ENCODE assay signal across 7 cellular contexts in the genomic region with DNA sequence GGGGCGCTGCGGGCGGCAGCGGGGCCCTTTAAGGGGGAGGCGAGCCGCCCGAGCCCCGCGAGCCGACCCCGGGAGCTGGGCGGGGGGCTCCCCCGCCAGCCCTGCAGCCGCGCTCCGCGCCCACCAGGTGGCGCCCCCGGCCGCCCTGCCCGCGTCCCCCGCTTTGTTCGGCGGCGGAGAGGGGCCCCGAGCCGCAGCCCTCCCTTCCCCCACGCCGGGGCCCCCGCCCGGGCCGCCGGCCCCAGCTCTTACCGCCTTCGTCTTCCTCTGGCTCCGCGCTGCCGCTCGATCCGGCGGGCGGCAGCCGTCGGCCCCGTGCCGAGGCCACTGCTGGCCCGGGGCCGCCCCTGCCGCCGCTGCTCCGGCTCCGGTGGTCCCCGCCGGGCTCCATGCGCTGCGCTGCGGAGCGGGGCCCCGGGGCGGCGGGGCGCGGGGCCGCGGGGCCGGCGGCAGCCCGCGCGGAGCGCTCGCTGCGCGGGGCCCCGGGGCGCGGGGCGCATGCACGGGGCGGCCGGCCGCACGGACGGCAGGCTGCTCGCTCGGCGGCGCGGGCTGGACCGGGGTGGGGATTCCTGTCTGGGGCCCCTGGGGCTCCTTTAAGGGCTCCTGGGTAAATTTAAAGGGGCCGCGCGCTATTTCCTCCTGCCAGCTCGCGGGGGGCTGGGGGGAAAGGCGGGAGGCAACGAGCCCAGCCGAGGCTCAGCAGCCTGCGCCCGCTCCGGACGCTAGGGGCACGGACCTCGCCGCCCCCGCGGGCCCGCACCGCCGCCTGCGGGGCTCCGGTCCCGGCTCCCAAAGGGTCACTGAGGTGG. TPM values are rescaled to one million over a fixed set of nuclear protein-coding genes. Genes with fewer than 3 reads are reported as not detected.
A peak's percentile ranks its signal among the peaks of the same experiment; 100 is the strongest.
DNase-seq lines count a peak whose midpoint lies in the region; ATAC-seq and TF ChIP-seq lines count a peak whose summit lies in the region.

A gene (minus strand): TSS at position 544 of the 812 bp plus-strand sequence. CDS start 153 bp downstream, at position 391.

- peak within 1 kb of the TSS; percentile 93 for H3K4ac ChIP-seq in mesendoderm (ENCODE audit: low read depth, low read length)

- peak within 1 kb of the TSS; percentile 5 for H2BK15ac ChIP-seq in mesendoderm (replicated peaks; ENCODE audit: low read depth)

- H3K4me1 ChIP-seq in endocrine pancreas (ENCODE audit: control insufficient read depth, insufficient read depth, low read length) (no peaks in the 10 kb centered on the region), mesendoderm (ENCODE audit: control insufficient read depth, low read depth, low read length) (peaks cover 10% of the 10 kb centered on the region)

- H3K9me3 ChIP-seq in endocrine pancreas (ENCODE audit: control insufficient read depth, low read length): no peaks in the 10 kb centered on the region

- H3K79me2 ChIP-seq in mesendoderm (ENCODE audit: control insufficient read depth, insufficient read depth, low read length): peaks cover 22% of the 10 kb centered on the region

- H3K79me1 ChIP-seq in mesendoderm (ENCODE audit: low read length): peaks cover 2% of the 10 kb centered on the region

- peak; percentile 51 for ATAC-seq in HG02884 (IDR thresholded peaks at IDR 0.05; ENCODE audit: unreplicated experiment)

- no peaks in the 10 kb centered on the region for H3K27me3 ChIP-seq in endocrine pancreas (ENCODE audit: control insufficient read depth, insufficient read depth, low read length)
- H3K27me3 ChIP-seq in mesendoderm (ENCODE audit: insufficient read depth, low read length, poor library complexity): no peaks in the 10 kb centered on the region

- no peak within 1 kb of the TSS for H2AK5ac ChIP-seq in mesendoderm (ENCODE audit: low read length)

- H4K5ac ChIP-seq in mesendoderm (ENCODE audit: low read length): no peak within 1 kb of the TSS

- DNase-seq in GM13976 (ENCODE audit: low spot score) (peak; percentile 90), NCI-H510A treated with DMSO at 0.1 percent for 48 hours (lab: John Stamatoyannopoulos, UW) (peak; percentile 28), mesendoderm (peak; percentile 74)
- DNase-seq in activated CD8-positive, alpha-beta memory T cell treated with anti-CD3 and anti-CD28 coated beads for 24 hours: peak; percentile 88
- peak; percentile 25 to 40 for DNase-seq in stimulated activated CD8-positive, alpha-beta memory T cell treated with anti-CD3 and anti-CD28 coated beads, Interleukin-2, amount 100 ng/mL, for 1 hour (ENCODE audit: low read depth in 2 of 2)

- H3K9ac ChIP-seq in endocrine pancreas (ENCODE audit: control insufficient read depth, insufficient read depth, low read length) (peak within 1 kb of the TSS; percentile 98), mesendoderm (ENCODE audit: low read length) (peak within 1 kb of the TSS; percentile 89)

- H3K4me2 ChIP-seq in mesendoderm (ENCODE audit: low read length): peak within 1 kb of the TSS; percentile 80

- peak within 1 kb of the TSS; percentile 91 for H3K56ac ChIP-seq in mesendoderm (ENCODE audit: low read length)

- peak; percentile 86 for TF ChIP-seq CTCF in GM13976 (IDR thresholded peaks at IDR 0.05; ENCODE audit: borderline replicate concordance, control extremely low read depth, extremely low read depth, insufficient read depth, missing control alignments)

- no peaks in the 10 kb centered on the region for H3K36me3 ChIP-seq in endocrine pancreas (ENCODE audit: control insufficient read depth, insufficient read depth, low read length)
- H3K36me3 ChIP-seq in mesendoderm (ENCODE audit: control insufficient read depth, insufficient read depth, low read length): no peaks in the 10 kb centered on the region

- H3K4me3 ChIP-seq in endocrine pancreas (ENCODE audit: control insufficient read depth, insufficient read depth, low read length) (peak within 1 kb of the TSS; percentile 57), mesendoderm (ENCODE audit: low read length) (peak within 1 kb of the TSS; percentile 86)

- H3K18ac ChIP-seq in mesendoderm (ENCODE audit: low read length): peak within 1 kb of the TSS; percentile 97

- in situ Hi-C loops in GM13976 (cut with MboI; ENCODE audit: low sequenced_read_pairs, unreplicated experiment): no loop called here

- peak within 1 kb of the TSS; percentile 69 for H2BK120ac ChIP-seq in mesendoderm (ENCODE audit: low read depth, low read length)

- WGBS in mesendoderm (ENCODE audit: extremely low coverage, insufficient coverage, low lambda C conversion rate): no CpG with 5 or more reads among the region's 114 CpGs

- peak within 1 kb of the TSS; percentile 89 for H3K23ac ChIP-seq in mesendoderm (ENCODE audit: low read length)

- peak within 1 kb of the TSS; percentile 41 for H4K8ac ChIP-seq in mesendoderm (ENCODE audit: low read depth, low read length)

- H3K27ac ChIP-seq in mesendoderm (ENCODE audit: low read depth, low read length): peak within 1 kb of the TSS; percentile 93

- H2BK5ac ChIP-seq in mesendoderm (ENCODE audit: low read length): no peak within 1 kb of the TSS

RNA-seq across cellular contexts. Expression of the gene that starts here (rescaled TPM):
- polyA plus RNA-seq in mesendoderm (2013, experiment 1 of 2): 12.0 TPM
- polyA plus RNA-seq in mesendoderm (2013, experiment 2 of 2): 12.9 TPM

Comparison
In these comparisons a context has a peak if more than half of its experiments do, and no peak if none do; other contexts are left out.
1. Peak in every context shown above with its lines: DNase-seq, ATAC-seq, H3K4me3 ChIP-seq and H3K27ac ChIP-seq.
2. DNase-seq: peak in every context shown above with its lines; median percentile 90 in GM13976; 88 in activated CD8-positive, alpha-beta memory T cell treated with anti-CD3 and anti-CD28 coated beads for 24 hours; 74 in mesendoderm; 32 in stimulated activated CD8-positive, alpha-beta memory T cell treated with anti-CD3 and anti-CD28 coated beads, Interleukin-2, amount 100 ng/mL, for 1 hour; 28 in NCI-H510A treated with DMSO at 0.1 percent for 48 hours.